ENCODE assay signal across 35 cellular contexts in the genomic region with DNA sequence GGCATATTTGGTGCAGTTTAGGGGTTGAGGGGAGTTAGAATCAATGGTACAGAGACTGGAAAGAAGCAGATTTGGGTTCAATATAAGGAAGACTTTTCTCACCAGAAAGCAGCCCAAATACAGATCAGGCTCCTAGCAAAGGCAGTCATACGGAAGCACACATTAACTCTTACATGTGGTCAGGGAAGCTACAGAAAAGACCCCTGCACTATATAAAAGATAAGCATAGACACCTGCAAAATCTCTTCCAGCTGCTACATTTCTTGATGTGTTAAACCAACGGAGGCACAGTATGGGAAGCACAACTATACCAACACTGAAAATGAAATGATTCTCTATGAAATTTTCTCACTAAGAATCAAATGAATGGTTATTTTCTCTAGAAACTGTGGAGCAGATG.
"Had no signal": no experiment of that assay in that cellular context is flagged by ENCODE, and none has a peak within 500 bp of the region (broad histone marks: within the 10 kb centered on the region; RNA-seq: fewer than 3 reads in every experiment).

No MANE protein-coding gene starts in this region.

- H3K27me3 ChIP-seq: MG63 had no signal

- H3K4me3 ChIP-seq: MG63 had no signal

- H3K9ac ChIP-seq: KMS-11 had no signal

- H3K4me2 ChIP-seq: KMS-11 had no signal

- H3K27ac ChIP-seq: KMS-11 had no signal

- DNase-seq: Karpas-422, Kasumi-1, MG63, MM.1S, MV-4-11, NCI-H1048, NCI-H1092, NCI-H1092 treated with DMSO at 0.1 percent for 48 hours, NCI-H1105, NCI-H1105 treated with DMSO at 0.1 percent for 48 hours, NCI-H1417, NCI-H1417 treated with DMSO at 0.1 percent for 48 hours, NCI-H1436, NCI-H1436 treated with DMSO at 0.1 percent for 48 hours, NCI-H146, NCI-H1694, NCI-H1694 treated with DMSO at 0.1 percent for 48 hours, NCI-H187, NCI-H187 treated with DMSO at 0.1 percent for 48 hours, NCI-H1930, NCI-H2029, NCI-H2029 treated with DMSO at 0.1 percent for 48 hours, NCI-H2081, NCI-H2081 treated with DMSO at 0.1 percent for 48 hours, NCI-H2107, NCI-H2171, NCI-H2171 treated with DMSO at 0.1 percent for 48 hours, NCI-H2227 treated with DMSO at 0.1 percent for 48 hours, NCI-H226, NCI-H345, NCI-H446, NCI-H446 treated with DMSO at 0.1 percent for 48 hours, NCI-H510A, NCI-H510A treated with DMSO at 0.1 percent for 48 hours had no signal

- H3K9me3 ChIP-seq: MG63 had no signal

- H3K36me3 ChIP-seq: MG63 had no signal
